In genomic region chr12:53131844-53132243, GRCh38 we compare ENCODE assay signal across 1 cellular context.
TF ChIP-seq lines count a peak whose summit lies in the region.

No MANE protein-coding gene starts in this region.

TF ChIP-seq in IMR-90, 13 proteins besides CTCF, POLR2A, EP300 and RAD21:
- TF ChIP-seq MXI1 (IDR thresholded peaks at IDR 0.05; ENCODE audit: borderline replicate concordance, low read depth, low read length) (no peak), MAFK (IDR thresholded peaks at IDR 0.05; ENCODE audit: low read depth, low read length) (no peak), CHD1 (IDR thresholded peaks at IDR 0.05; ENCODE audit: low read depth, low read length) (no peak), SMC3 (IDR thresholded peaks at IDR 0.05; ENCODE audit: low read depth, low read length) (no peak), CEBPB (IDR thresholded peaks at IDR 0.05; ENCODE audit: low read depth, low read length) (no peak), BHLHE40 (IDR thresholded peaks at IDR 0.05; ENCODE audit: low read depth, low read length) (no peak), FOS (IDR thresholded peaks at IDR 0.05; ENCODE audit: low read depth, low read length) (no peak), USF2 (IDR thresholded peaks at IDR 0.05; ENCODE audit: low read depth, low read length) (no peak), RCOR1 (IDR thresholded peaks at IDR 0.05; ENCODE audit: insufficient replicate concordance, low read length) (no peak), MAZ (IDR thresholded peaks at IDR 0.05; ENCODE audit: borderline replicate concordance, low read depth, low read length) (no peak), NFE2L2 (IDR thresholded peaks at IDR 0.05; ENCODE audit: low read depth, low read length) (no peak), RFX5 (IDR thresholded peaks at IDR 0.05; ENCODE audit: low read depth, low read length) (no peak), ELK1 (IDR thresholded peaks at IDR 0.05; ENCODE audit: borderline replicate concordance, low read depth, low read length) (no peak)
